Comparison of ENCODE assay signal across 26 cellular contexts in the genomic region with DNA sequence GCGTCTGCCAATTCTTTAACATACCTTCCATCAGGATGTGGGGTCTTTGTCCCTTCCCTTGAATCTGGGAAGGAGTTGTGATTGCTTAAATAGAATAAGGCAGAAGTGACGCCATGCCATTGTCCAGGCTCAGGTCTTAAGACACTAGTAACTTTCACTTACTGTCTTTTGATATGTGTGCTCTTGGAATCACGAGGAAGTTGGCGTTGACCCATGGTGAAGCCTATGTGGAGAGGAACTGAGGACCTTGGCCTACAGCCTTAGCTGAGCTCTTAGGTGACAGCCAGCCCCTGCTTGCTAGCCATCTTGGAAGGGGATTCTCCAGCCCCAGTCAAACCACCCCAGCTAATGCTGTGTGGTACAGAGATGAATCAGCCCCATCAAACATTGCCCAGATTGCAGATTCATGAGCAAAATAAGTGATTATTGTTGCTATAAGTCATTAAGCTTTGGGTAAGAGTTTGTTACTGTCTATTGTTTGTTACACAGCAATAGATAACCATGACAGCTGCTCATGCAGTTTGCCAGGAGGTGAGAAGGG.
"Had no signal": no experiment of that assay in that cellular context is flagged by ENCODE, and none has a peak within 500 bp of the region (broad histone marks: within the 10 kb centered on the region; RNA-seq: fewer than 3 reads in every experiment).

No MANE protein-coding gene starts in this region.

- H2AFZ ChIP-seq: PC-9 had no signal

- H3K4me1 ChIP-seq: ascending aorta, body of pancreas had no signal

- FAIRE-seq: bronchial epithelial cell, TTC549 had no signal

- ATAC-seq: activated CD8-positive, alpha-beta T cell treated with anti-CD3 and anti-CD28 coated beads for 36 hours; activated naive CD4-positive, alpha-beta T cell treated with anti-CD3 and anti-CD28 coated beads, Interleukin-2, amount 50 U/mL, for 72 hours; activated naive CD8-positive, alpha-beta T cell treated with anti-CD3 and anti-CD28 coated beads, Interleukin-2, amount 50 U/mL, for 24 hours; body of pancreas; T-helper 17 cell had no signal

- H3K4me3 ChIP-seq: ascending aorta, body of pancreas, MG63, PC-9 had no signal

- DNase-seq: activated CD4-positive, alpha-beta T cell treated with anti-CD3 and anti-CD28 coated beads for 4 hours; activated CD4-positive, CD25-positive, alpha-beta regulatory T cell; activated CD8-positive, alpha-beta memory T cell treated with anti-CD3 and anti-CD28 coated beads, Interleukin-2, amount 50 U/mL, for 4 hours; activated CD8-positive, alpha-beta T cell treated with anti-CD3 and anti-CD28 coated beads for 36 hours; activated effector memory CD4-positive, alpha-beta T cell treated with anti-CD3 and anti-CD28 coated beads, Interleukin-2, amount 50 U/mL, for 16 hours; activated naive CD4-positive, alpha-beta T cell treated with Interleukin-2 at 50 U/mL for 16 hours; activated naive CD8-positive, alpha-beta T cell treated with anti-CD3 and anti-CD28 coated beads, Interleukin-2, amount 50 U/mL, for 24 hours; amniotic stem cell; central memory CD4-positive, alpha-beta T cell; MG63; NCI-H1105; NCI-H1436; NCI-H1694 treated with DMSO at 0.1 percent for 48 hours; NCI-H2081; NCI-H446; NCI-H524; PC-9; SHP77 treated with DMSO at 0.1 percent for 48 hours; T-helper 17 cell; T-helper 9 cell had no signal

- H3K36me3 ChIP-seq: ascending aorta, MG63 had no signal

- H3K4me2 ChIP-seq: PC-9 had no signal

- H3K9me3 Mint-ChIP-seq: activated CD8-positive, alpha-beta T cell treated with anti-CD3 and anti-CD28 coated beads for 36 hours; activated naive CD4-positive, alpha-beta T cell treated with anti-CD3 and anti-CD28 coated beads, Interleukin-2, amount 50 U/mL, for 72 hours; activated naive CD8-positive, alpha-beta T cell treated with anti-CD3 and anti-CD28 coated beads, Interleukin-2, amount 50 U/mL, for 24 hours; activated T-helper 1 cell treated with anti-CD3 and anti-CD28 coated beads, Interleukin-12 subunit alpha, Interleukin-12 subunit beta, Interleukin-2, Interleukin-4 antibody, amounts not matched to agents 30 ng/mL and 10 ng/mL and 1 ng/mL, durations not matched to agents 14 hours and 24 hours and 36 hours had no signal

- H3K4me1 Mint-ChIP-seq: activated naive CD8-positive, alpha-beta T cell treated with anti-CD3 and anti-CD28 coated beads, Interleukin-2, amount 50 U/mL, for 24 hours; T-helper 17 cell had no signal

- H3K27me3 ChIP-seq: ascending aorta, body of pancreas had no signal

- H3K36me3 Mint-ChIP-seq: activated naive CD4-positive, alpha-beta T cell treated with anti-CD3 and anti-CD28 coated beads, Interleukin-2, amount 50 U/mL, for 72 hours had no signal

- H3K27ac Mint-ChIP-seq: activated CD8-positive, alpha-beta T cell treated with anti-CD3 and anti-CD28 coated beads for 36 hours; activated naive CD4-positive, alpha-beta T cell treated with anti-CD3 and anti-CD28 coated beads, Interleukin-2, amount 50 U/mL, for 72 hours; activated naive CD8-positive, alpha-beta T cell treated with anti-CD3 and anti-CD28 coated beads, Interleukin-2, amount 50 U/mL, for 24 hours; activated T-helper 1 cell treated with anti-CD3 and anti-CD28 coated beads, Interleukin-12 subunit alpha, Interleukin-12 subunit beta, Interleukin-2, Interleukin-4 antibody, amounts not matched to agents 30 ng/mL and 10 ng/mL and 1 ng/mL, durations not matched to agents 14 hours and 24 hours and 36 hours; T-helper 17 cell had no signal

- H3K9me3 ChIP-seq: ascending aorta, body of pancreas, MG63 had no signal

- H3K4me3 Mint-ChIP-seq: activated CD8-positive, alpha-beta T cell treated with anti-CD3 and anti-CD28 coated beads for 36 hours; activated naive CD8-positive, alpha-beta T cell treated with anti-CD3 and anti-CD28 coated beads, Interleukin-2, amount 50 U/mL, for 24 hours; activated T-helper 1 cell treated with anti-CD3 and anti-CD28 coated beads, Interleukin-12 subunit alpha, Interleukin-12 subunit beta, Interleukin-2, Interleukin-4 antibody, amounts not matched to agents 30 ng/mL and 10 ng/mL and 1 ng/mL, durations not matched to agents 14 hours and 24 hours and 36 hours; T-helper 17 cell had no signal

- H3K27ac ChIP-seq: ascending aorta, body of pancreas, PC-9 had no signal
